ENCODE assay signal across 7 cellular contexts in the genomic region with DNA sequence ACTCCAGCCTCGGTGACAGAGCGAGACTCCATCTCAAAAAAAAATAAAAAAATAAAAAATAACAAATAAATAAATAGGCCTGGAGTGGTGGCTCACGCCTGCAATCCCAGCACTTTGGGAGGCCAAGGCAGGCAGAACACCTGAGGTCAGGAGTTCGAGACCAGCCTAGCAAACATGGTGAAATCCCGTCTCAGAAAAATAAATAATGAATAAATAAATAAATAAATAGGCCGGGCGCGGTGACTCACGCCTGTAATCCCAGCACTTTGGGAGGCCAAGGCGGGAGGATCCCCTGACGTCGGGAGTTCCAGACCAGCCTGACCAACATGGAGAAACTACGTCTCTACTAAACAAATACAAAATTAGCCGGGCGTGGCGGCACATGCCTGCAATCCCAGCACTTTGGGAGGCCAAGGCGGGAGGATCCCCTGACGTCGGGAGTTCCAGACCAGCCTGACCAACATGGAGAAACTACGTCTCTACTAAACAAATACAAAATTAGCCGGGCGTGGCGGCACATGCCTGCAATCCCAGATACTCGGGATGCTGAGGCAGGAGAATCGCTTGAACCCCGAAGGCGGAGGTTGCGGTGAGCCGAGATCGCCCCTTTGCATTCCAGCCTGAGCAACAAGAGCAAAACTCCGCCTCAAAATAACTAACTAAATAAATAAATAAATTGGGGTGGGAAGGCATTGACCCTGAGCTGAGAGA. TPM values are rescaled to one million over a fixed set of nuclear protein-coding genes. Genes with fewer than 3 reads are reported as not detected.
DNase-seq lines count a peak whose midpoint lies in the region; TF ChIP-seq lines count a peak whose summit lies in the region.
"Not testable (repeated sequence)": the region's sequence is repeated elsewhere in the genome, so short reads cannot be mapped to it uniquely, and the experiment has no call there.
"Had no signal": no experiment of that assay in that cellular context is flagged by ENCODE, and none has a peak within 500 bp of the region (broad histone marks: within the 10 kb centered on the region; RNA-seq: fewer than 3 reads in every experiment).

No MANE protein-coding gene starts in this region.

- H3K27ac ChIP-seq in BLaER1 treated with 17β-estradiol and CSF1 and Interleukin-3, amounts not matched to agents 10 nM and 100 nM: peak overlapping the region in 9 of 11 experiments; percentile 41 to 100 (median 97); a peak in 12 of 22 replicates
- H3K27ac ChIP-seq in OCI-LY3 (ENCODE audit: low read length): not testable (repeated sequence)
- peak overlapping the region; percentile 100 for H3K27ac ChIP-seq in skeletal muscle tissue (ENCODE audit: low read depth, low read length)

- H3K9me3 Mint-ChIP-seq in activated naive CD4-positive, alpha-beta T cell treated with anti-CD3 and anti-CD28 coated beads for 36 hours; mesothelial cell of epicardium: not testable (repeated sequence)

- intact Hi-C loops in activated naive CD4-positive, alpha-beta T cell treated with anti-CD3 and anti-CD28 coated beads for 36 hours (cut with micrococcal nuclease): loop anchor here (1.0 to 10.0 kb wide), 8 partner anchors 37 to 623 kb away; partner anchors contain the start of genes C19orf73, CARD8, DHDH and LIN7B

- H3K27me3 ChIP-seq in BLaER1 treated with 17β-estradiol and CSF1 and Interleukin-3, amounts not matched to agents 10 nM and 100 nM; OCI-LY3 (ENCODE audit: low read depth, low read length); skeletal muscle tissue (ENCODE audit: control insufficient read depth in 3 of 3, insufficient read depth in 3 of 3, low read length in 3 of 3): not testable (repeated sequence)

- CTCF ChIA-PET in activated naive CD4-positive, alpha-beta T cell treated with anti-CD3 and anti-CD28 coated beads for 36 hours (lab: Charles Lee): interaction anchor here (0.7 to 1.7 kb wide), 2 partner anchors 29 to 84 kb away, joined by 3 to 7 read pairs; no protein-coding TSS in a partner anchor

- peak overlapping the region in 3 of 10 experiments; percentile 89 to 91 (median 91); a peak in 3 of 20 replicates for H3K4me3 ChIP-seq in BLaER1 treated with 17β-estradiol and CSF1 and Interleukin-3, amounts not matched to agents 10 nM and 100 nM
- peak overlapping the region; percentile 91 for H3K4me3 ChIP-seq in OCI-LY3 (ENCODE audit: low read length)
- H3K4me3 ChIP-seq in epithelial cell of esophagus (ENCODE audit: low read length): peak overlapping the region; percentile 25
- peak overlapping the region in 2 of 3 donors; percentile 42 to 94 for H3K4me3 ChIP-seq in skeletal muscle tissue (ENCODE audit: low read length in 3 of 3)

- peak overlapping the region in 3 of 11 experiments; percentile 97 to 99 (median 98); a peak in 6 of 22 replicates for H3K9ac ChIP-seq in BLaER1 treated with 17β-estradiol and CSF1 and Interleukin-3, amounts not matched to agents 10 nM and 100 nM
- 0 out of 2 replicates have a peak overlapping the region, but pooled peaks have one; percentile 20 for H3K9ac ChIP-seq in OCI-LY3 (ENCODE audit: low read length)
- H3K9ac ChIP-seq in skeletal muscle tissue (ENCODE audit: low read depth in 1 of 3, low read length in 3 of 3): peak overlapping the region in 2 of 3 donors; percentile 61 to 66

- peaks cover 37% of the 10 kb centered on the region for H3K36me3 Mint-ChIP-seq in activated naive CD4-positive, alpha-beta T cell treated with anti-CD3 and anti-CD28 coated beads for 36 hours (ENCODE audit: low read depth)
- peaks cover 27% of the 10 kb centered on the region for H3K36me3 Mint-ChIP-seq in mesothelial cell of epicardium

- not testable (repeated sequence) for H3K27me3 Mint-ChIP-seq in activated naive CD4-positive, alpha-beta T cell treated with anti-CD3 and anti-CD28 coated beads for 36 hours (ENCODE audit: low read depth); mesothelial cell of epicardium (ENCODE audit: low read depth)

- H3K79me2 ChIP-seq in OCI-LY3 (ENCODE audit: low read length): peaks cover 42% of the 10 kb centered on the region

- TF ChIP-seq CTCF in OCI-LY3 (IDR thresholded peaks at IDR 0.05; ENCODE audit: low read depth, low read length); epithelial cell of esophagus (IDR thresholded peaks at IDR 0.05; ENCODE audit: insufficient read depth, low read depth, low read length, missing control alignments); mesothelial cell of epicardium (IDR thresholded peaks at IDR 0.05; ENCODE audit: unreplicated experiment): not testable (repeated sequence)

- DNase-seq in activated naive CD4-positive, alpha-beta T cell treated with anti-CD3 and anti-CD28 coated beads for 36 hours; epithelial cell of esophagus (ENCODE audit: low read depth); mesothelial cell of epicardium (ENCODE audit: low spot score in 2 of 2, unreplicated experiment in 2 of 2): not testable (repeated sequence)

- H4K20me1 ChIP-seq in BLaER1 treated with 17β-estradiol and CSF1 and Interleukin-3, amounts not matched to agents 10 nM and 100 nM: peaks cover 26 to 42% (median 36%) of the 10 kb centered on the region in 11 experiments
- peaks cover 13% of the 10 kb centered on the region for H4K20me1 ChIP-seq in OCI-LY3 (ENCODE audit: insufficient read depth, low read length)

- H3K27ac Mint-ChIP-seq in activated naive CD4-positive, alpha-beta T cell treated with anti-CD3 and anti-CD28 coated beads for 36 hours: peak overlapping the region; percentile 99
- peak overlapping the region; percentile 100 for H3K27ac Mint-ChIP-seq in mesothelial cell of epicardium

- H3K36me3 ChIP-seq in BLaER1 treated with 17β-estradiol and CSF1 and Interleukin-3, amounts not matched to agents 10 nM and 100 nM: peaks cover 22 to 32% (median 28%) of the 10 kb centered on the region in 11 experiments; a peak in 20 of 22 replicates
- peaks cover 29% of the 10 kb centered on the region for H3K36me3 ChIP-seq in OCI-LY3 (replicated peaks; ENCODE audit: low read depth, low read length)
- H3K36me3 ChIP-seq in skeletal muscle tissue (ENCODE audit: control insufficient read depth in 3 of 3, insufficient read depth in 3 of 3, low read length in 3 of 3): peaks cover 20 to 38% (median 33%) of the 10 kb centered on the region in 3 donors

- H3K4me1 Mint-ChIP-seq in activated naive CD4-positive, alpha-beta T cell treated with anti-CD3 and anti-CD28 coated beads for 36 hours (ENCODE audit: low read depth): peaks cover 29% of the 10 kb centered on the region
- H3K4me1 Mint-ChIP-seq in mesothelial cell of epicardium: peaks cover 58% of the 10 kb centered on the region

- H3K4me3 Mint-ChIP-seq in activated naive CD4-positive, alpha-beta T cell treated with anti-CD3 and anti-CD28 coated beads for 36 hours: peak overlapping the region; percentile 99
- peak overlapping the region; percentile 98 for H3K4me3 Mint-ChIP-seq in mesothelial cell of epicardium

- H3K9me3 ChIP-seq in BLaER1 treated with 17β-estradiol and CSF1 and Interleukin-3, amounts not matched to agents 10 nM and 100 nM (replicated peaks in 1 of 11); OCI-LY3 (ENCODE audit: insufficient read depth, low read length); skeletal muscle tissue (ENCODE audit: control insufficient read depth in 3 of 3, low read length in 3 of 3): not testable (repeated sequence)

- peak overlapping the region in 10 of 11 experiments; percentile 35 to 98 (median 50); a peak in 14 of 22 replicates for H3K4me2 ChIP-seq in BLaER1 treated with 17β-estradiol and CSF1 and Interleukin-3, amounts not matched to agents 10 nM and 100 nM
- H3K4me2 ChIP-seq in OCI-LY3 (ENCODE audit: low read length): peak overlapping the region; percentile 69

- H2AFZ ChIP-seq in OCI-LY3 (ENCODE audit: low read depth, low read length): not testable (repeated sequence)

- H3K4me1 ChIP-seq in BLaER1 treated with 17β-estradiol and CSF1 and Interleukin-3, amounts not matched to agents 10 nM and 100 nM: peaks cover 40 to 68% (median 64%) of the 10 kb centered on the region in 10 experiments
- H3K4me1 ChIP-seq in OCI-LY3 (ENCODE audit: low read length) (peaks cover 52% of the 10 kb centered on the region), skeletal muscle tissue (ENCODE audit: control insufficient read depth in 3 of 3, insufficient read depth in 3 of 3, low read length in 3 of 3) (peaks cover 47 to 55% (median 55%) of the 10 kb centered on the region in 3 donors)

RNA-seq across cellular contexts. Expression of gene PPP1R15A, which starts 0.6 kb away (rescaled TPM):
- total RNA-seq in activated naive CD4-positive, alpha-beta T cell treated with anti-CD3 and anti-CD28 coated beads for 36 hours: 10 to 100 TPM; 96.5 to 97.4 TPM
- total RNA-seq in mesothelial cell of epicardium: 158 to 170 TPM (median 158 TPM) in 3 replicates
- 26.1 TPM for total RNA-seq in skeletal muscle tissue

RNA-seq across cellular contexts. Expression of gene PLEKHA4, which starts 3.2 kb away (rescaled TPM):
- 1 to 10 TPM; 8.3 to 8.8 TPM for total RNA-seq in activated naive CD4-positive, alpha-beta T cell treated with anti-CD3 and anti-CD28 coated beads for 36 hours
- total RNA-seq in mesothelial cell of epicardium (25.7 to 28.6 TPM (median 26.9 TPM) in 3 replicates), skeletal muscle tissue (14.1 TPM)

RNA-seq across cellular contexts. Expression of gene TULP2, which starts 26.9 kb away (rescaled TPM):
- total RNA-seq in activated naive CD4-positive, alpha-beta T cell treated with anti-CD3 and anti-CD28 coated beads for 36 hours: under 1 TPM; 0.54 to 0.81 TPM
- 0.38 to 1.4 TPM (median 0.84 TPM) in 3 replicates for total RNA-seq in mesothelial cell of epicardium
- total RNA-seq in skeletal muscle tissue: not detected
- total RNA-seq: Right ventricle myocardium inferior had no signal

RNA-seq across cellular contexts. Expression of gene NUCB1, which starts 28.5 kb away (rescaled TPM):
- total RNA-seq in activated naive CD4-positive, alpha-beta T cell treated with anti-CD3 and anti-CD28 coated beads for 36 hours: 100 to 1,000 TPM; 172 to 182 TPM
- total RNA-seq in mesothelial cell of epicardium: 152 to 159 TPM (median 159 TPM) in 3 replicates
- total RNA-seq in skeletal muscle tissue: 107 TPM

RNA-seq across cellular contexts. Expression of gene HSD17B14, which starts 35.3 kb away (rescaled TPM):
- under 1 TPM in 1 of 2 experiments, not detected in 1; 0.50 TPM for total RNA-seq in activated naive CD4-positive, alpha-beta T cell treated with anti-CD3 and anti-CD28 coated beads for 36 hours
- total RNA-seq in mesothelial cell of epicardium (22.9 to 29.6 TPM (median 27.1 TPM) in 3 replicates), skeletal muscle tissue (0.52 TPM)
